16 cellular contexts compared by ENCODE assay signal in genomic region chr3:195451373-195452000, GRCh38. TPM values are rescaled to one million over a fixed set of nuclear protein-coding genes. Genes with fewer than 3 reads are reported as not detected.
DNase-seq lines count a peak whose midpoint lies in the region; ATAC-seq, FAIRE-seq and TF ChIP-seq lines count a peak whose summit lies in the region.
"Had no signal": no experiment of that assay in that cellular context is flagged by ENCODE, and none has a peak within 500 bp of the region (broad histone marks: within the 10 kb centered on the region; RNA-seq: fewer than 3 reads in every experiment).

No MANE protein-coding gene starts in this region.

- no peak overlapping the region for H3K14ac ChIP-seq in mesenchymal stem cell (ENCODE audit: low read length in 2 of 2)

- peak overlapping the region; percentile 27 for H4K8ac ChIP-seq in mesenchymal stem cell (ENCODE audit: low read length)

- H2AK5ac ChIP-seq in mesenchymal stem cell (ENCODE audit: low read length, severe bottlenecking), result no peak overlapping the region

- peak overlapping the region; percentile 69 for H3K9ac ChIP-seq in mesenchymal stem cell (ENCODE audit: low read length)

- DNase-seq in AG04450 (ENCODE audit: low read depth, low spot score), result no peak
- peak; percentile 63 for DNase-seq in NCI-H128 (lab: John Stamatoyannopoulos, UW; ENCODE audit: unreplicated experiment)
- DNase-seq in NCI-H510A (lab: John Stamatoyannopoulos, UW), result peak; percentile 34
- no peak for DNase-seq in mesenchymal stem cell
- DNase-seq in caudate nucleus (lab: John Stamatoyannopoulos, UW), result no peak
- no peak for DNase-seq in Kasumi-1 (lab: John Stamatoyannopoulos, UW)
- DNase-seq in GM19239 (ENCODE audit: insufficient read length, low spot score), result no peak
- DNase-seq: activated T-cell treated with anti-CD3 and anti-CD28 coated beads, Interleukin-2, amount 50 U/mL, for 24 hours; anterior cingulate cortex; dorsolateral prefrontal cortex; naive B cell; PC-9 had no signal

- peak overlapping the region in 1 of 2 experiments; percentile 57 for H2BK12ac ChIP-seq in mesenchymal stem cell (ENCODE audit: low read length in 2 of 2)

- H3K4me3 ChIP-seq in AG04450 (ENCODE audit: low read depth, low read length) (peak overlapping the region; percentile 17), mesenchymal stem cell (ENCODE audit: insufficient read depth in 1 of 2, low read depth in 1 of 2, low read length in 2 of 2) (no peak overlapping the region)
- H3K4me3 ChIP-seq: dorsolateral prefrontal cortex, GM12878, PC-9 had no signal

- H3K27me3 ChIP-seq in AG04450 (ENCODE audit: control insufficient read depth, insufficient read depth, low read length) (no peaks in the 10 kb centered on the region), mesenchymal stem cell (ENCODE audit: control insufficient read depth in 1 of 2, insufficient read depth in 1 of 2, low read length in 2 of 2) (no peaks in the 10 kb centered on the region)
- H3K27me3 ChIP-seq: dorsolateral prefrontal cortex had no signal

- H3K18ac ChIP-seq in mesenchymal stem cell (ENCODE audit: low read depth in 1 of 2, low read length in 2 of 2), result peak overlapping the region in 1 of 2 experiments; percentile 69

- no peaks in the 10 kb centered on the region for H3K36me3 ChIP-seq in mesenchymal stem cell (ENCODE audit: control insufficient read depth in 1 of 2, insufficient read depth in 2 of 2, low read depth in 1 of 2, low read length in 2 of 2)

- H3K79me1 ChIP-seq in mesenchymal stem cell (replicated peaks; ENCODE audit: low read length, poor library complexity, severe bottlenecking), result no peaks in the 10 kb centered on the region

- CTCF ChIA-PET in AG04450 (lab: Charles Lee), result interaction anchor here (1.8 kb wide), 1 partner anchor 180 kb away, joined by 6 read pairs; the partner anchor contains the start of gene XXYLT1

- TF ChIP-seq CTCF in AG04450 (IDR thresholded peaks at IDR 0.05; ENCODE audit: low read depth, low read length), result no peak

- ATAC-seq in HG02610 (IDR thresholded peaks at IDR 0.05; ENCODE audit: unreplicated experiment), result no peak
- ATAC-seq: activated CD4-positive, CD25-positive, alpha-beta regulatory T cell treated with anti-CD3 and anti-CD28 coated beads, Interleukin-2, amount 50 U/mL, for 24 hours; GM12878 had no signal

- H2BK120ac ChIP-seq in mesenchymal stem cell (ENCODE audit: low read depth, low read length), result peak overlapping the region; percentile 27

- peaks cover 3% of the 10 kb centered on the region for H3K4me1 ChIP-seq in mesenchymal stem cell (ENCODE audit: control insufficient read depth, insufficient read depth, low read depth, low read length)

- no peak overlapping the region for H3K4ac ChIP-seq in mesenchymal stem cell (ENCODE audit: low read depth in 1 of 2, low read length in 2 of 2)

- no peak for FAIRE-seq in GM19239 (lab: Jason Lieb, UNC)
- FAIRE-seq: A204.1, GM12878 had no signal

- peaks cover 6% of the 10 kb centered on the region; the same call in 1 of the 2 replicates for H3K9me3 ChIP-seq in AG04450 (ENCODE audit: control insufficient read depth, insufficient read depth, low read length)
- no peaks in the 10 kb centered on the region for H3K9me3 ChIP-seq in mesenchymal stem cell (ENCODE audit: control insufficient read depth, low read length)

- no peak overlapping the region for H3K4me2 ChIP-seq in mesenchymal stem cell (ENCODE audit: low read length, poor library complexity, severe bottlenecking)
- H3K4me2 ChIP-seq: PC-9 had no signal

- H2BK5ac ChIP-seq in mesenchymal stem cell (ENCODE audit: low read depth, low read length, poor library complexity, severe bottlenecking), result no peak overlapping the region

- H2BK15ac ChIP-seq in mesenchymal stem cell (ENCODE audit: low read depth, poor library complexity, severe bottlenecking), result no peak overlapping the region

- H2AFZ ChIP-seq in mesenchymal stem cell (ENCODE audit: low read depth, low read length), result no peak overlapping the region
- H2AFZ ChIP-seq: PC-9 had no signal

- H3K27ac ChIP-seq in AG04450 (ENCODE audit: low read depth, low read length), result peak overlapping the region; percentile 97
- H3K27ac ChIP-seq in mesenchymal stem cell (ENCODE audit: low read length, poor library complexity, severe bottlenecking), result no peak overlapping the region
- H3K27ac ChIP-seq in caudate nucleus (ENCODE audit: low read depth, low read length), result no peak overlapping the region
- H3K27ac ChIP-seq: dorsolateral prefrontal cortex, PC-9 had no signal

- POLR2A ChIA-PET in AG04450 (lab: Yijun Ruan, JAX), result interaction anchor here (0.9 to 1.6 kb wide), 2 partner anchors 10 to 57 kb away, joined by 5 to 14 read pairs; partner anchors contain the start of gene ACAP2

- 90% methylated on average over 6 of the region's 6 CpGs for WGBS in mesenchymal stem cell

- H4K91ac ChIP-seq in mesenchymal stem cell (ENCODE audit: low read length), result no peak overlapping the region

- no peak overlapping the region for H3K23ac ChIP-seq in mesenchymal stem cell (ENCODE audit: low read length in 2 of 2)

RNA-seq across cellular contexts. Expression of gene ACAP2, which starts 8.7 kb away (rescaled TPM):
- polyA plus RNA-seq in AG04450 (2011; rRNA removed), result 35.9 and 50.2 TPM in 2 replicates
- polyA minus RNA-seq in AG04450 (2011; rRNA and poly(A)+ RNA removed), result 65.5 and 80.1 TPM in 2 replicates
- 28.1 TPM for polyA plus RNA-seq in mesenchymal stem cell (2013, experiment 1 of 2)
- polyA plus RNA-seq in mesenchymal stem cell (2013, experiment 2 of 2), result 29.2 TPM

Comparison
In these comparisons a context has a peak if more than half of its experiments do, and no peak if none do; other contexts are left out.
1. DNase-seq: peak in NCI-H128 (single experiment) and NCI-H510A (single experiment); none in AG04450 (single experiment), mesenchymal stem cell (single experiment), caudate nucleus (0 of 61), Kasumi-1 (0 of 2) and GM19239 (single experiment).